Comparison of ENCODE assay signal across 24 cellular contexts in the genomic region with DNA sequence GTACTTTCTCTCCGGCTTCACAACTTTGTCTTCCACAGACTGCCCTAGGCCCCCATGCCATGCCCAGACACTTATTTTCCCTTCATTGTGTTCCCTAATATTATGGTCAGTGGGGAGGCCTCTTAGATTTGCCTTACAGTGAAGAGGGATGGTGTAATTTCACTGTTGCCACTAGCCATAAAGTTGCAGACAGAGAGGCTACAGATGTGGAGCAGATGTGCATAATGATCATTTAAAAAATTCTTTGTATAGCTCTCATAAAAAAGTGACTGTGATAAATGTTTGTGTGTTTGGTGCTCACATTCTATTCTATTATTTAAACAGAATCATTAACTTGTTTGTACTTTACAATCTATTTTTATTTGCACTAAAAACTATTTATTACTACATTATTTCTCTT.
A peak's percentile ranks its signal among the peaks of the same experiment; 100 is the strongest.
DNase-seq lines count a peak whose midpoint lies in the region; ATAC-seq, FAIRE-seq and TF ChIP-seq lines count a peak whose summit lies in the region.
"Had no signal": no experiment of that assay in that cellular context is flagged by ENCODE, and none has a peak within 500 bp of the region (broad histone marks: within the 10 kb centered on the region; RNA-seq: fewer than 3 reads in every experiment).

No MANE protein-coding gene starts in this region.

- no peak overlapping the region for H3K23ac ChIP-seq in trophoblast cell (ENCODE audit: low read length)

- H3K27me3 Mint-ChIP-seq in natural killer cell (ENCODE audit: low read depth in 2 of 2) = peaks cover 5 to 23% of the 10 kb centered on the region in 2 donors

- no peaks in the 10 kb centered on the region for H3K36me3 ChIP-seq in adipocyte (ENCODE audit: control insufficient read depth, insufficient read depth, low read length, severe bottlenecking)
- no peaks in the 10 kb centered on the region for H3K36me3 ChIP-seq in trophoblast cell (ENCODE audit: control insufficient read depth in 1 of 2, insufficient read depth in 2 of 2, low read length in 2 of 2)
- H3K36me3 ChIP-seq: BLaER1 treated with 17β-estradiol and CSF1 and Interleukin-3, amounts not matched to agents 10 nM and 100 nM; SJSA1 had no signal

- H3K4me3 Mint-ChIP-seq in natural killer cell = no peak overlapping the region
- H3K4me3 Mint-ChIP-seq: CD4-positive, alpha-beta T cell; IgD-negative memory B cell had no signal

- H2AFZ ChIP-seq in trophoblast cell (ENCODE audit: insufficient read depth, low read length, poor library complexity) = no peak overlapping the region
- H2AFZ ChIP-seq: PC-9 had no signal

- H2BK5ac ChIP-seq in trophoblast cell (ENCODE audit: low read depth, low read length, poor library complexity) = no peak overlapping the region

- peak overlapping the region; percentile 8 for H3K14ac ChIP-seq in trophoblast cell (ENCODE audit: low read length)

- H3K79me1 ChIP-seq in trophoblast cell (ENCODE audit: low read length) = no peaks in the 10 kb centered on the region

- no peak overlapping the region for H2AK5ac ChIP-seq in trophoblast cell (ENCODE audit: low read length)

- no peaks in the 10 kb centered on the region for H3K79me2 ChIP-seq in trophoblast cell (ENCODE audit: control insufficient read depth, insufficient read depth, low read length, poor library complexity)

- no peak overlapping the region for H4K8ac ChIP-seq in trophoblast cell (ENCODE audit: low read depth, low read length)

- DNase-seq in EL = peak; percentile 6
- peak; percentile 28 for DNase-seq in adipocyte (ENCODE audit: low read depth)
- peak; percentile 27 for DNase-seq in fibroblast of peridontal ligament (ENCODE audit: extremely low read depth)
- no peak for DNase-seq in trophoblast cell
- no peak for DNase-seq in cerebellum (ENCODE audit: low spot score)
- no peak for DNase-seq in HTR-8/SVneo (ENCODE audit: insufficient read length, low spot score)
- no peak for DNase-seq in natural killer cell
- DNase-seq: CD4-positive, alpha-beta T cell; MM.1S; NCI-H2029 treated with DMSO at 0.1 percent for 48 hours; NCI-H446 treated with DMSO at 0.1 percent for 48 hours; NCI-H526; NCI-H82; PC-9; Right ventricle myocardium superior had no signal

- H2BK120ac ChIP-seq in trophoblast cell (ENCODE audit: insufficient read depth, low read length, poor library complexity) = no peak overlapping the region

- intact Hi-C loops in natural killer cell (cut with micrococcal nuclease) = no loop called here

- no peaks in the 10 kb centered on the region for H3K9me3 Mint-ChIP-seq in natural killer cell
- H3K9me3 Mint-ChIP-seq: CD4-positive, alpha-beta T cell had no signal

- peak overlapping the region; percentile 71 for H2BK12ac ChIP-seq in trophoblast cell (ENCODE audit: low read length)

- H3K4ac ChIP-seq in trophoblast cell (ENCODE audit: low read depth, low read length) = no peak overlapping the region

- H3K27ac Mint-ChIP-seq in natural killer cell = no peak overlapping the region
- H3K27ac Mint-ChIP-seq: CD4-positive, alpha-beta T cell; IgD-negative memory B cell had no signal

- no peak for TF ChIP-seq CTCF in natural killer cell (IDR thresholded peaks at IDR 0.05)

- no CpG with 5 or more reads among the region's 1 CpG for WGBS in trophoblast cell (ENCODE audit: extremely low coverage, insufficient coverage, insufficient read length)

- H3K4me3 ChIP-seq in adipocyte (ENCODE audit: low read length) (no peak overlapping the region), trophoblast cell (ENCODE audit: low read depth, low read length) (no peak overlapping the region)
- H3K4me3 ChIP-seq: BLaER1 treated with 17β-estradiol and CSF1 and Interleukin-3, amounts not matched to agents 10 nM and 100 nM; GM12878; PC-9; SJSA1 had no signal

- no peaks in the 10 kb centered on the region for H3K4me1 Mint-ChIP-seq in natural killer cell

- no peak for ATAC-seq in natural killer cell
- ATAC-seq in GM21723 (IDR thresholded peaks at IDR 0.05; ENCODE audit: unreplicated experiment) = no peak
- ATAC-seq: GM12878, HCT116 had no signal

- peaks cover 80% of the 10 kb centered on the region for H3K4me1 ChIP-seq in adipocyte (ENCODE audit: control insufficient read depth, insufficient read depth, low read length)
- H3K4me1 ChIP-seq in trophoblast cell (ENCODE audit: control insufficient read depth in 1 of 2, insufficient read depth in 2 of 2, low read length in 2 of 2) = no peaks in the 10 kb centered on the region

- no peak overlapping the region for H4K91ac ChIP-seq in trophoblast cell (ENCODE audit: low read depth, low read length)

- H3K9me3 ChIP-seq in adipocyte (ENCODE audit: control insufficient read depth, low read length) = no peaks in the 10 kb centered on the region
- no peaks in the 10 kb centered on the region for H3K9me3 ChIP-seq in trophoblast cell (ENCODE audit: insufficient read depth, low read depth, low read length)
- H3K9me3 ChIP-seq: BLaER1 treated with 17β-estradiol and CSF1 and Interleukin-3, amounts not matched to agents 10 nM and 100 nM; SJSA1 had no signal

- no peak overlapping the region for H3K4me2 ChIP-seq in trophoblast cell (ENCODE audit: low read length)
- H3K4me2 ChIP-seq: BLaER1 treated with 17β-estradiol and CSF1 and Interleukin-3, amounts not matched to agents 10 nM and 100 nM; KMS-11; PC-9 had no signal

- H3K27me3 ChIP-seq in adipocyte (replicated peaks; ENCODE audit: control insufficient read depth, insufficient read depth, low read length) (no peaks in the 10 kb centered on the region), trophoblast cell (ENCODE audit: insufficient read depth, low read length) (no peaks in the 10 kb centered on the region)
- H3K27me3 ChIP-seq: BLaER1 treated with 17β-estradiol and CSF1 and Interleukin-3, amounts not matched to agents 10 nM and 100 nM; SJSA1 had no signal

- peak overlapping the region; percentile 31 for H3K9ac ChIP-seq in adipocyte (ENCODE audit: low read length)
- no peak overlapping the region for H3K9ac ChIP-seq in trophoblast cell (ENCODE audit: low read length)
- H3K9ac ChIP-seq: BLaER1 treated with 17β-estradiol and CSF1 and Interleukin-3, amounts not matched to agents 10 nM and 100 nM; KMS-11 had no signal

- no peak overlapping the region for H3K27ac ChIP-seq in trophoblast cell (ENCODE audit: low read depth, low read length)
- H3K27ac ChIP-seq: BLaER1 treated with 17β-estradiol and CSF1 and Interleukin-3, amounts not matched to agents 10 nM and 100 nM; KMS-11; PC-9; SJSA1 had no signal

- H4K12ac ChIP-seq in trophoblast cell (ENCODE audit: low read depth, low read length) = no peak overlapping the region

- FAIRE-seq in HTR-8/SVneo (lab: Jason Lieb, UNC) = no peak
- FAIRE-seq: D721Med, GM12878, H1 had no signal

- no peak overlapping the region for H3K18ac ChIP-seq in trophoblast cell (ENCODE audit: low read length)

- no peaks in the 10 kb centered on the region for H3K36me3 Mint-ChIP-seq in natural killer cell

Comparison
In these comparisons a context has a peak if more than half of its experiments do, and no peak if none do; other contexts are left out.
1. DNase-seq: peak in EL (single experiment), adipocyte (single experiment) and fibroblast of peridontal ligament (single experiment); none in trophoblast cell (0 of 2), cerebellum (single experiment), HTR-8/SVneo (single experiment) and natural killer cell (single experiment).